8 cellular contexts compared by ENCODE assay signal in genomic region chr21:29372063-29372802, GRCh38.
DNase-seq lines count a peak whose midpoint lies in the region; ATAC-seq, FAIRE-seq and TF ChIP-seq lines count a peak whose summit lies in the region.

No MANE protein-coding gene starts in this region.

- H3K79me2 ChIP-seq in astrocyte (ENCODE audit: insufficient read depth, low read length), result no peaks in the 10 kb centered on the region
- H3K79me2 ChIP-seq in hepatocyte, result no peaks in the 10 kb centered on the region

- H3K36me3 ChIP-seq in astrocyte (ENCODE audit: insufficient read depth, low read length) (peaks cover 18% of the 10 kb centered on the region), hepatocyte (replicated peaks; ENCODE audit: insufficient read depth, low read depth) (no peaks in the 10 kb centered on the region)

- peaks cover 13% of the 10 kb centered on the region for H3K36me3 Mint-ChIP-seq in astrocyte (ENCODE audit: low read depth, unreplicated experiment)

- no peak overlapping the region for H3K4me3 Mint-ChIP-seq in astrocyte (ENCODE audit: unreplicated experiment)

- no peaks in the 10 kb centered on the region for H3K27me3 Mint-ChIP-seq in astrocyte (ENCODE audit: low read depth, unreplicated experiment)

- H3K9ac ChIP-seq in astrocyte (ENCODE audit: low read length), result no peak overlapping the region

- H3K4me1 ChIP-seq in astrocyte (ENCODE audit: insufficient read depth, low read length) (no peaks in the 10 kb centered on the region), hepatocyte (ENCODE audit: insufficient read depth) (no peaks in the 10 kb centered on the region)

- DNase-seq in GM12891 (ENCODE audit: insufficient read length, low spot score), result peak; percentile 12
- DNase-seq in NCI-H1092 treated with DMSO at 0.1 percent for 48 hours (lab: John Stamatoyannopoulos, UW), result peak; percentile 77
- DNase-seq in SKM-1 (lab: John Stamatoyannopoulos, UW; ENCODE audit: unreplicated experiment), result peak; percentile 48
- peak; percentile 64 for DNase-seq in astrocyte (ENCODE audit: low read depth)
- peak; percentile 85 for DNase-seq in hepatocyte (ENCODE audit: low spot score)
- DNase-seq in smooth muscle cell of the brain vasculature (ENCODE audit: low read depth, low spot score), result peak; percentile 69

- H3K9me2 ChIP-seq in hepatocyte (replicated peaks; ENCODE audit: insufficient read depth), result no peaks in the 10 kb centered on the region

- no peak for TF ChIP-seq POLR2A in GM12891 (IDR thresholded peaks at IDR 0.05; ENCODE audit: low read depth, low read length)

- H3K4me3 ChIP-seq in astrocyte (ENCODE audit: insufficient read depth, low read depth, low read length) (no peak overlapping the region), hepatocyte (no peak overlapping the region)

- H3K27me3 ChIP-seq in astrocyte (ENCODE audit: insufficient read depth, low read length) (no peaks in the 10 kb centered on the region), hepatocyte (no peaks in the 10 kb centered on the region)

- H2AFZ ChIP-seq in astrocyte (ENCODE audit: low read depth, low read length) (no peak overlapping the region), hepatocyte (no peak overlapping the region)

- H3K27ac ChIP-seq in astrocyte (ENCODE audit: low read depth, low read length) (no peak overlapping the region), hepatocyte (no peak overlapping the region)

- TF ChIP-seq CTCF in astrocyte (IDR thresholded peaks at IDR 0.05; ENCODE audit: insufficient read depth, low read depth, low read length) (peak; percentile 64), hepatocyte (IDR thresholded peaks at IDR 0.05; ENCODE audit: poor library complexity) (peak; percentile 69)

- peak; percentile 82 for ATAC-seq in HG02763 (IDR thresholded peaks at IDR 0.05; ENCODE audit: unreplicated experiment)

- peaks cover 3% of the 10 kb centered on the region for H3K4me1 Mint-ChIP-seq in astrocyte (ENCODE audit: low read depth, unreplicated experiment)

- H4K20me1 ChIP-seq in astrocyte (ENCODE audit: insufficient read depth, low read length), result no peaks in the 10 kb centered on the region
- H4K20me1 ChIP-seq in hepatocyte (ENCODE audit: insufficient read depth, poor library complexity, severe bottlenecking), result no peaks in the 10 kb centered on the region

- H3K9me3 ChIP-seq in astrocyte (ENCODE audit: insufficient read depth, low read depth, low read length), result no peaks in the 10 kb centered on the region
- no peaks in the 10 kb centered on the region for H3K9me3 ChIP-seq in hepatocyte (ENCODE audit: low read depth)

- WGBS in hepatocyte (ENCODE audit: low lambda C conversion rate, missing lambda C conversion rate), result 59% methylated on average over 11 of the region's 11 CpGs

- peak; percentile 87 for FAIRE-seq in A204.1 (lab: Jason Lieb, UNC)
- FAIRE-seq in GM12891 (lab: Jason Lieb, UNC), result peak; percentile 95
- peak; percentile 93 for FAIRE-seq in astrocyte (lab: Jason Lieb, UNC)

- no peaks in the 10 kb centered on the region for H3K9me3 Mint-ChIP-seq in astrocyte (ENCODE audit: unreplicated experiment)

- H3K27ac Mint-ChIP-seq in astrocyte (ENCODE audit: unreplicated experiment), result peak overlapping the region; percentile 19

- H3K4me2 ChIP-seq in astrocyte (ENCODE audit: low read length) (no peak overlapping the region), hepatocyte (no peak overlapping the region)

TF ChIP-seq in GM12891, 5 proteins besides CTCF, POLR2A, EP300 and RAD21:
- no peak for TF ChIP-seq PAX5 (IDR thresholded peaks at IDR 0.05; ENCODE audit: insufficient read depth, low read length, severe bottlenecking)
- TF ChIP-seq SPI1 (IDR thresholded peaks at IDR 0.05; ENCODE audit: low read depth, low read length), result no peak
- TF ChIP-seq TAF1 (IDR thresholded peaks at IDR 0.05; ENCODE audit: low read depth, low read length), result no peak
- no peak for TF ChIP-seq POU2F2 (IDR thresholded peaks at IDR 0.05; ENCODE audit: low read depth, low read length)
- no peak for TF ChIP-seq POLR2AphosphoS5 (IDR thresholded peaks at IDR 0.05; ENCODE audit: low read depth, low read length)

Comparison
In these comparisons a context has a peak if more than half of its experiments do, and no peak if none do; other contexts are left out.
1. DNase-seq: peak in every context shown above with its lines; median percentile 85 in hepatocyte; 77 in NCI-H1092 treated with DMSO at 0.1 percent for 48 hours; 69 in smooth muscle cell of the brain vasculature; 64 in astrocyte; 48 in SKM-1; 12 in GM12891.